Comparison of ENCODE assay signal across 32 cellular contexts in genomic region chr1:230400007-230400344, GRCh38. TPM values are rescaled to one million over a fixed set of nuclear protein-coding genes. Genes with fewer than 3 reads are reported as not detected.
"Had no signal": no experiment of that assay in that cellular context is flagged by ENCODE, and none has a peak within 500 bp of the region (broad histone marks: within the 10 kb centered on the region; RNA-seq: fewer than 3 reads in every experiment).

No MANE protein-coding gene starts in this region.

- H3K4me3 ChIP-seq: MG63, SJCRH30, SK-N-MC had no signal

- H3K4me1 Mint-ChIP-seq: activated B cell treated with CpG ODN at 0.5 μM for 24 hours; activated CD4-positive, alpha-beta memory T cell treated with anti-CD3 and anti-CD28 coated beads, Interleukin-2, amount 10 ng/mL, durations not matched to agents 7 days and 5 days; activated CD8-positive, alpha-beta memory T cell treated with anti-CD3 and anti-CD28 coated beads, Interleukin-2, amount 10 ng/mL, durations not matched to agents 7 days and 5 days; activated naive CD4-positive, alpha-beta T cell treated with anti-CD3 and anti-CD28 coated beads, Interleukin-2, amount 10 ng/mL, durations not matched to agents 7 days and 5 days; activated naive CD8-positive, alpha-beta T cell treated with anti-CD3 and anti-CD28 coated beads, Interleukin-2, amount 50 U/mL, for 24 hours; central memory CD8-positive, alpha-beta T cell had no signal

- H3K27me3 Mint-ChIP-seq: activated CD4-positive, alpha-beta memory T cell treated with anti-CD3 and anti-CD28 coated beads, Interleukin-2, amount 10 ng/mL, durations not matched to agents 7 days and 5 days; activated CD8-positive, alpha-beta memory T cell treated with anti-CD3 and anti-CD28 coated beads, Interleukin-2, amount 10 ng/mL, durations not matched to agents 7 days and 5 days had no signal

- H3K4me3 Mint-ChIP-seq: activated B cell treated with CpG ODN at 0.5 μM for 24 hours; activated CD4-positive, alpha-beta memory T cell treated with anti-CD3 and anti-CD28 coated beads, Interleukin-2, amount 10 ng/mL, durations not matched to agents 7 days and 5 days; activated CD8-positive, alpha-beta memory T cell treated with anti-CD3 and anti-CD28 coated beads, Interleukin-2, amount 10 ng/mL, durations not matched to agents 7 days and 5 days; activated naive CD4-positive, alpha-beta T cell treated with anti-CD3 and anti-CD28 coated beads, Interleukin-2, amount 10 ng/mL, durations not matched to agents 7 days and 5 days; activated naive CD8-positive, alpha-beta T cell; activated naive CD8-positive, alpha-beta T cell treated with anti-CD3 and anti-CD28 coated beads, Interleukin-2, amount 50 U/mL, for 24 hours; central memory CD8-positive, alpha-beta T cell; T-helper 1 cell treated with Interleukin-12 subunit alpha and Interleukin-12 subunit beta and Interleukin-4 antibody, amounts not matched to agents 30 μg/mL and 1 μg/mL, for 36 hours; T-helper 2 cell treated with Interferon-gamma antibody and Interleukin-4, amounts not matched to agents 5 μg/mL and 100 μg/mL, for 36 hours had no signal

- H3K9me3 Mint-ChIP-seq: activated B cell treated with CpG ODN at 0.5 μM for 24 hours; activated CD4-positive, alpha-beta memory T cell treated with anti-CD3 and anti-CD28 coated beads, Interleukin-2, amount 10 ng/mL, durations not matched to agents 7 days and 5 days; activated naive CD4-positive, alpha-beta T cell treated with anti-CD3 and anti-CD28 coated beads, Interleukin-2, amount 10 ng/mL, durations not matched to agents 7 days and 5 days; activated naive CD8-positive, alpha-beta T cell treated with anti-CD3 and anti-CD28 coated beads, Interleukin-2, amount 50 U/mL, for 24 hours; central memory CD8-positive, alpha-beta T cell; T-helper 1 cell treated with Interleukin-12 subunit alpha and Interleukin-12 subunit beta and Interleukin-4 antibody, amounts not matched to agents 30 μg/mL and 1 μg/mL, for 36 hours; T-helper 2 cell treated with Interferon-gamma antibody and Interleukin-4, amounts not matched to agents 5 μg/mL and 100 μg/mL, for 36 hours had no signal

- ATAC-seq: activated CD8-positive, alpha-beta memory T cell treated with anti-CD3 and anti-CD28 coated beads, Interleukin-2, amount 10 ng/mL, durations not matched to agents 7 days and 5 days; activated naive CD8-positive, alpha-beta T cell treated with anti-CD3 and anti-CD28 coated beads, Interleukin-2, amount 50 U/mL, for 24 hours; Panc1 had no signal

- DNase-seq: activated B cell treated with CpG ODN at 0.5 μM for 24 hours; activated CD4-positive, alpha-beta memory T cell treated with anti-CD3 and anti-CD28 coated beads, Interleukin-2, amount 10 ng/mL, durations not matched to agents 7 days and 5 days; activated CD4-positive, alpha-beta T cell treated with anti-CD3 and anti-CD28 coated beads for 4 hours; activated CD4-positive, CD25-positive, alpha-beta regulatory T cell treated with anti-CD3 and anti-CD28 coated beads, Interleukin-2, amount 50 U/mL, for 72 hours; activated CD8-positive, alpha-beta memory T cell treated with anti-CD3 and anti-CD28 coated beads for 24 hours; activated CD8-positive, alpha-beta memory T cell treated with anti-CD3 and anti-CD28 coated beads, Interleukin-2, amount 10 ng/mL, durations not matched to agents 7 days and 5 days; activated CD8-positive, alpha-beta memory T cell treated with anti-CD3 and anti-CD28 coated beads, Interleukin-2, amount 50 U/mL, for 48 hours; activated effector memory CD4-positive, alpha-beta T cell treated with Interleukin-2 at 50 U/mL for 16 hours; activated naive CD4-positive, alpha-beta T cell treated with anti-CD3 and anti-CD28 coated beads, Interleukin-2, amount 10 ng/mL, durations not matched to agents 7 days and 5 days; activated naive CD8-positive, alpha-beta T cell treated with anti-CD3 and anti-CD28 coated beads, Interleukin-2, amount 50 U/mL, for 24 hours; activated T-cell treated with anti-CD3 and anti-CD28 coated beads, Interleukin-2, amount 50 U/mL, for 48 hours; aorta; brain microvascular endothelial cell; Kasumi-1; KG1; MG63; NCI-H1048; NCI-H1105 treated with DMSO at 0.1 percent for 48 hours; NCI-H1436; NCI-H1694 treated with DMSO at 0.1 percent for 48 hours; NCI-H2029; NCI-H345; NCI-H524 treated with DMSO at 0.1 percent for 48 hours; SHP77; SJCRH30 had no signal

- H3K36me3 Mint-ChIP-seq: activated CD8-positive, alpha-beta memory T cell treated with anti-CD3 and anti-CD28 coated beads, Interleukin-2, amount 10 ng/mL, durations not matched to agents 7 days and 5 days; activated naive CD4-positive, alpha-beta T cell treated with anti-CD3 and anti-CD28 coated beads, Interleukin-2, amount 10 ng/mL, durations not matched to agents 7 days and 5 days; activated naive CD8-positive, alpha-beta T cell had no signal

- H3K27ac Mint-ChIP-seq: activated B cell treated with CpG ODN at 0.5 μM for 24 hours; activated CD4-positive, alpha-beta memory T cell treated with anti-CD3 and anti-CD28 coated beads, Interleukin-2, amount 10 ng/mL, durations not matched to agents 7 days and 5 days; activated CD8-positive, alpha-beta memory T cell treated with anti-CD3 and anti-CD28 coated beads, Interleukin-2, amount 10 ng/mL, durations not matched to agents 7 days and 5 days; activated naive CD4-positive, alpha-beta T cell treated with anti-CD3 and anti-CD28 coated beads, Interleukin-2, amount 10 ng/mL, durations not matched to agents 7 days and 5 days; activated naive CD8-positive, alpha-beta T cell; activated naive CD8-positive, alpha-beta T cell treated with anti-CD3 and anti-CD28 coated beads, Interleukin-2, amount 50 U/mL, for 24 hours; T-helper 1 cell treated with Interleukin-12 subunit alpha and Interleukin-12 subunit beta and Interleukin-4 antibody, amounts not matched to agents 30 μg/mL and 1 μg/mL, for 36 hours; T-helper 2 cell treated with Interferon-gamma antibody and Interleukin-4, amounts not matched to agents 5 μg/mL and 100 μg/mL, for 36 hours had no signal

- H3K27ac ChIP-seq: brain microvascular endothelial cell, SJCRH30, SK-N-MC had no signal

- H3K4me1 ChIP-seq: SJCRH30 had no signal

- H3K27me3 ChIP-seq: brain microvascular endothelial cell, MG63, SJCRH30 had no signal

- H3K9me3 ChIP-seq: MG63, SJCRH30 had no signal

- H3K36me3 ChIP-seq: brain microvascular endothelial cell, MG63 had no signal

RNA-seq across cellular contexts. Expression of gene PGBD5, which starts 26.2 kb away (rescaled TPM):
- total RNA-seq: activated B cell treated with CpG ODN at 0.5 μM for 24 hours; activated CD4-positive, alpha-beta memory T cell treated with anti-CD3 and anti-CD28 coated beads, Interleukin-2, amount 10 ng/mL, durations not matched to agents 7 days and 5 days; activated CD8-positive, alpha-beta memory T cell treated with anti-CD3 and anti-CD28 coated beads, Interleukin-2, amount 10 ng/mL, durations not matched to agents 7 days and 5 days; NCI-H460 had no signal
